In genomic region chr12:119649202-119649808, GRCh38 we compare ENCODE assay signal across 9 cellular contexts. TPM values are rescaled to one million over a fixed set of nuclear protein-coding genes. Genes with fewer than 3 reads are reported as not detected.
DNase-seq lines count a peak whose midpoint lies in the region; ATAC-seq and TF ChIP-seq lines count a peak whose summit lies in the region.
"Had no signal": no experiment of that assay in that cellular context is flagged by ENCODE, and none has a peak within 500 bp of the region (broad histone marks: within the 10 kb centered on the region; RNA-seq: fewer than 3 reads in every experiment).

No MANE protein-coding gene starts in this region.

- H3K36me3 ChIP-seq in Karpas-422 (ENCODE audit: insufficient read depth, low read length) (no peaks in the 10 kb centered on the region), neural progenitor cell (no peaks in the 10 kb centered on the region)
- H3K36me3 ChIP-seq: SJCRH30 had no signal

- H3K27ac ChIP-seq in Karpas-422 (ENCODE audit: low read length), result no peak overlapping the region
- H3K27ac ChIP-seq in neural progenitor cell, result no peak overlapping the region
- H3K27ac ChIP-seq: SJCRH30 had no signal

- no peaks in the 10 kb centered on the region for H3K9me2 ChIP-seq in Karpas-422 (replicated peaks; ENCODE audit: insufficient read depth, low read length)

- no peaks in the 10 kb centered on the region for H3F3A ChIP-seq in neural progenitor cell (ENCODE audit: low read depth)

- H3K9ac ChIP-seq in Karpas-422 (ENCODE audit: low read length) (no peak overlapping the region), neural progenitor cell (no peak overlapping the region)

- no peak overlapping the region for H3K4me3 Mint-ChIP-seq in neural progenitor cell

- H3K4me1 ChIP-seq in Karpas-422 (ENCODE audit: low read length) (no peaks in the 10 kb centered on the region), neural progenitor cell (no peaks in the 10 kb centered on the region)

- no peak for ATAC-seq in GM21367 (IDR thresholded peaks at IDR 0.05; ENCODE audit: unreplicated experiment)

- no peak overlapping the region for H3K4me3 ChIP-seq in Karpas-422 (ENCODE audit: low read length)
- no peak overlapping the region for H3K4me3 ChIP-seq in astrocyte of the cerebellum (ENCODE audit: low read depth, low read length)
- no peak overlapping the region for H3K4me3 ChIP-seq in neural progenitor cell
- H3K4me3 ChIP-seq: SJCRH30 had no signal

- H4K20me1 ChIP-seq in Karpas-422 (ENCODE audit: insufficient read depth, low read depth, low read length) (no peaks in the 10 kb centered on the region), neural progenitor cell (ENCODE audit: low read depth) (no peaks in the 10 kb centered on the region)

- H3K27ac Mint-ChIP-seq in neural progenitor cell, result no peak overlapping the region

- H3K27me3 Mint-ChIP-seq in neural progenitor cell (ENCODE audit: insufficient read depth, low read depth), result peaks cover 2% of the 10 kb centered on the region

- in situ Hi-C loops in astrocyte of the cerebellum (cut with HindIII; ENCODE audit: low sequenced_read_pairs), result no loop called here

- DNase-seq in EL (peak; percentile 20), Karpas-422 (peak; percentile 72), astrocyte of the cerebellum (ENCODE audit: low read depth) (no peak), neural progenitor cell (ENCODE audit: low spot score) (peak; percentile 27), cerebellar cortex (ENCODE audit: low spot score) (no peak)
- no peak for DNase-seq in activated CD4-positive, CD25-positive, alpha-beta regulatory T cell treated with anti-CD3 and anti-CD28 coated beads, Interleukin-2, amount 50 U/mL, for 72 hours
- DNase-seq in activated CD4-positive, alpha-beta T cell treated with anti-CD3 and anti-CD28 coated beads for 4 hours, result no peak

- H3K9me3 ChIP-seq in Karpas-422 (ENCODE audit: low read length) (no peaks in the 10 kb centered on the region), neural progenitor cell (ENCODE audit: low read depth) (peaks cover 5% of the 10 kb centered on the region)

- H2AFZ ChIP-seq in Karpas-422 (ENCODE audit: low read length), result no peak overlapping the region
- no peak overlapping the region for H2AFZ ChIP-seq in neural progenitor cell (replicated peaks)

- no peaks in the 10 kb centered on the region for H3K36me3 Mint-ChIP-seq in neural progenitor cell

- H3K27me3 ChIP-seq in Karpas-422 (ENCODE audit: low read length), result peaks cover 2% of the 10 kb centered on the region; the same call in 1 of the 2 replicates
- no peaks in the 10 kb centered on the region for H3K27me3 ChIP-seq in neural progenitor cell
- H3K27me3 ChIP-seq: SJCRH30 had no signal

- no peaks in the 10 kb centered on the region for H3K79me2 ChIP-seq in Karpas-422 (ENCODE audit: low read length)
- no peaks in the 10 kb centered on the region for H3K79me2 ChIP-seq in neural progenitor cell (ENCODE audit: low read depth)

- H3K4me2 ChIP-seq in Karpas-422 (ENCODE audit: low read depth, low read length, poor library complexity, severe bottlenecking), result no peak overlapping the region
- H3K4me2 ChIP-seq in neural progenitor cell, result no peak overlapping the region

- no peaks in the 10 kb centered on the region for H3K4me1 Mint-ChIP-seq in neural progenitor cell

- TF ChIP-seq CTCF in astrocyte of the cerebellum (IDR thresholded peaks at IDR 0.05; ENCODE audit: low read depth, low read length, missing control alignments) (peak; percentile 36), neural progenitor cell (IDR thresholded peaks at IDR 0.05) (peak; percentile 91)

- peaks cover 6% of the 10 kb centered on the region for H3K9me3 Mint-ChIP-seq in neural progenitor cell

RNA-seq across cellular contexts. Expression of gene PRKAB1, which starts 18.6 kb away (rescaled TPM):
- 28.1 and 32.7 TPM in 2 replicates for total RNA-seq in Karpas-422 (2014; rRNA removed; shearing (Covaris generic); ENCODE audit: low replicate concordance)
- 24.5 and 25.3 TPM in 2 replicates for total RNA-seq in neural progenitor cell (ENCODE audit: low replicate concordance)

RNA-seq across cellular contexts. Expression of gene TMEM233, which starts 55.7 kb away (rescaled TPM):
- not detected in 2 replicates for total RNA-seq in Karpas-422 (2014; rRNA removed; shearing (Covaris generic); ENCODE audit: low replicate concordance)
- total RNA-seq in neural progenitor cell (ENCODE audit: low replicate concordance), result not detected in 2 replicates

Comparison
In these comparisons a context has a peak if more than half of its experiments do, and no peak if none do; other contexts are left out.
1. DNase-seq: peak in EL (single experiment), Karpas-422 (single experiment) and neural progenitor cell (single experiment); none in astrocyte of the cerebellum (single experiment), cerebellar cortex (single experiment), activated CD4-positive, CD25-positive, alpha-beta regulatory T cell treated with anti-CD3 and anti-CD28 coated beads, Interleukin-2, amount 50 U/mL, for 72 hours (single experiment) and activated CD4-positive, alpha-beta T cell treated with anti-CD3 and anti-CD28 coated beads for 4 hours (0 of 2).